Comparison of ENCODE assay signal across 8 cellular contexts in the genomic region with DNA sequence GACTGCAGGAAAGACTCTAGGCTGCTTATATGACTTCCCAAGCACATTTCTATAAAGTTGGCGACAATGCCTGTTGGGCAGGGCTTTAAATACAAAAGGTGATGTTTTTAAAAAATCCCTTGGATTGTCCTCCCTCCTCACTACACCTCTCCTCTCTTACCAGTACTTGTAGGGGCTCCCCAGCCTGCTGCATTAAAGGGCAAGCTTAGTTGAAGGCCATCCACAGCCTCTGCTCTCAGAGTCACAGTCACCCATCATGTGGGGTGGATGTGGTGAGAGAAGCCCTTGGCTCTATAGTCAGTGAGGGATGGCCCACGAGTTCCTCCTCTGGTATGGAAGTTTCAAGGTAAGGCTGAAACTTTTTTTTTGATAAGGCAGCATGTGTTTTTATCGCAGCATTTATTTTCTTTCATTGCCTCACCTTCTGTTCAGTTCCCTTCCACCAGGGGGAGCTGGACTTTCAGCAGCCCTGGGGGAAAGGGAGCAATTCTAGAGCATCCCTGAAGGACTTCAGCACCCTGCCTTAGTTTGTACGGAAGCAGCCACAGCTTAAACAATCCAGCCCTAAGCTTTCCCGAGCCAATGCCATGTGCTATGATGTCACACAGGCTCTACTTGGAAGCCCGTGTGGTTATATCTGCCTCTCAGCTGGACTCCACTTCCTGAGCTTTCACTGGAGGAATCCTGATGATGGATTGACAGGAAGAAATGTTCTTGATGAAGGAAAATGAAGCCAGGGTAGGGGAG.
DNase-seq lines count a peak whose midpoint lies in the region; FAIRE-seq and TF ChIP-seq lines count a peak whose summit lies in the region.

No MANE protein-coding gene starts in this region.

- H4K5ac ChIP-seq in H1 (ENCODE audit: insufficient read length, low read depth, low read length), result peak overlapping the region; percentile 10

- H2BK20ac ChIP-seq in H1 (ENCODE audit: low read length), result no peak overlapping the region

- peak overlapping the region; percentile 68; the same call in 1 of the 2 replicates for H2AFZ ChIP-seq in H1 (ENCODE audit: low read length)

- H3K79me2 ChIP-seq in H1 (ENCODE audit: control insufficient read depth in 1 of 2, insufficient read depth in 2 of 2, low read length in 2 of 2), result no peaks in the 10 kb centered on the region

- H3K4me3 Mint-ChIP-seq in progenitor cell of endocrine pancreas (ENCODE audit: low read depth), result no peak overlapping the region

- no peak overlapping the region for H3K14ac ChIP-seq in H1 (ENCODE audit: insufficient read length)

- no peak overlapping the region for H2BK15ac ChIP-seq in H1 (ENCODE audit: low read length)

- no peak overlapping the region; the same call in 1 of the 2 replicates for H3K18ac ChIP-seq in H1 (ENCODE audit: extremely low read depth, low read length)

- H3K4ac ChIP-seq in H1 (replicated peaks; ENCODE audit: insufficient read length, low read depth, low read length), result no peak overlapping the region

- H2AK5ac ChIP-seq in H1 (ENCODE audit: low read depth, low read length), result no peak overlapping the region

- no peaks in the 10 kb centered on the region for H3K4me1 Mint-ChIP-seq in progenitor cell of endocrine pancreas (ENCODE audit: low read depth)

- peak; percentile 62 for FAIRE-seq in H1 (lab: Jason Lieb, UNC)

- peak; percentile 86 for TF ChIP-seq CTCF in GM20000 (IDR thresholded peaks at IDR 0.05; ENCODE audit: extremely low read depth, missing control alignments)
- peak; percentile 72 to 90 (median 83) for TF ChIP-seq CTCF in H1 (IDR thresholded peaks at IDR 0.05; ENCODE audit: control extremely low read depth in 1 of 3, insufficient read depth in 1 of 3, low read depth in 1 of 3, low read length in 3 of 3)
- peak; percentile 69 for TF ChIP-seq CTCF in progenitor cell of endocrine pancreas (IDR thresholded peaks at IDR 0.05; ENCODE audit: unreplicated experiment)
- TF ChIP-seq CTCF in ovary (IDR thresholded peaks at IDR 0.05), result no peak

- WGBS in H1 (ENCODE audit: extremely low coverage in 1 of 2, insufficient coverage in 1 of 2, insufficient read length in 1 of 2, insufficient replicate concordance in 2 of 2, low coverage in 1 of 2, low lambda C conversion rate in 2 of 2, missing lambda C conversion rate in 1 of 2), 2 experiments, result 58% methylated on average over 6 of the region's 6 CpGs; no CpG with 5 or more reads in 1 of the 2 experiments
- WGBS in ovary, 3 donors, result 52 to 63% (median 57%) methylated on average over 6 of the region's 6 CpGs

- H3K23ac ChIP-seq in H1 (ENCODE audit: insufficient read length), result no peak overlapping the region

- POLR2A ChIA-PET in H1 (lab: Charles Lee; ENCODE audit: partially characterized antibody), result interaction anchor here (1.2 kb wide), 1 partner anchor 108 kb away, joined by 5 read pairs; no protein-coding TSS in a partner anchor

- H3K4me1 ChIP-seq in H1 (replicated peaks in 1 of 4; ENCODE audit: control insufficient read depth in 3 of 4, insufficient read depth in 4 of 4, low read length in 3 of 4), result no peaks in the 10 kb centered on the region
- no peaks in the 10 kb centered on the region for H3K4me1 ChIP-seq in ovary (ENCODE audit: insufficient read depth)

- peak; percentile 75 to 77 for TF ChIP-seq RAD21 in H1 (IDR thresholded peaks at IDR 0.05 in 1 of 2, conservative IDR thresholded peaks at IDR 0.05 in 1 of 2; ENCODE audit: low read depth in 2 of 2, low read length in 2 of 2)

- H2BK120ac ChIP-seq in H1 (replicated peaks; ENCODE audit: low read depth, low read length), result no peak overlapping the region

- H3K9ac ChIP-seq in H1 (replicated peaks in 1 of 4; ENCODE audit: extremely low read depth in 1 of 4, low read depth in 3 of 4, low read length in 3 of 4), result no peak overlapping the region

- no peaks in the 10 kb centered on the region for H4K20me1 ChIP-seq in H1 (replicated peaks in 1 of 2; ENCODE audit: control insufficient read depth in 1 of 2, insufficient read depth in 2 of 2, low read length in 2 of 2)

- TF ChIP-seq EP300 in H1 (IDR thresholded peaks at IDR 0.05; ENCODE audit: borderline replicate concordance in 1 of 2, low read depth in 2 of 2, low read length in 2 of 2) (no peak), ovary (IDR thresholded peaks at IDR 0.05) (no peak)

- H3K27me3 ChIP-seq in H1 (replicated peaks in 1 of 4; ENCODE audit: control insufficient read depth in 3 of 4, extremely low read depth in 1 of 4, insufficient read depth in 3 of 4, low read length in 3 of 4), result no peaks in the 10 kb centered on the region
- H3K27me3 ChIP-seq in ovary, result no peaks in the 10 kb centered on the region

- no peak overlapping the region for H3K56ac ChIP-seq in H1 (replicated peaks; ENCODE audit: insufficient read length, low read depth, low read length)

- peak overlapping the region; percentile 60; the same call in 1 of the 2 replicates for H2BK12ac ChIP-seq in H1 (ENCODE audit: low read depth, low read length)

- CTCF ChIA-PET in H1 (lab: Charles Lee; ENCODE audit: partially characterized antibody), result interaction anchor here (0.6 to 4.3 kb wide), 37 partner anchors 10 to 580 kb away, joined by 3 to 77 read pairs (median 4); no protein-coding TSS in a partner anchor

- H4K8ac ChIP-seq in H1 (ENCODE audit: extremely low read depth, insufficient read depth, low read length), result peak overlapping the region; percentile 53; the same call in 1 of the 2 replicates

- H3K36me3 ChIP-seq in H1 (ENCODE audit: control insufficient read depth in 2 of 4, insufficient read depth in 4 of 4, low read length in 3 of 4), result no peaks in the 10 kb centered on the region
- H3K36me3 ChIP-seq in ovary, result no peaks in the 10 kb centered on the region

- H3K9me3 ChIP-seq in H1 (ENCODE audit: insufficient read depth in 2 of 2, low read depth in 1 of 2, low read length in 1 of 2) (no peaks in the 10 kb centered on the region), ovary (no peaks in the 10 kb centered on the region)

- no peaks in the 10 kb centered on the region; the same call in 1 of the 2 replicates for H3K23me2 ChIP-seq in H1 (ENCODE audit: low read depth, low read length)

- no peaks in the 10 kb centered on the region for H3K27me3 Mint-ChIP-seq in progenitor cell of endocrine pancreas

- intact Hi-C loops in ovary (cut with DNase I), result no loop called here

- no peak overlapping the region for H3K27ac Mint-ChIP-seq in progenitor cell of endocrine pancreas

- DNase-seq in NCI-H2029 (lab: John Stamatoyannopoulos, UW) (peak; percentile 13), NCI-H2029 treated with DMSO at 0.1 percent for 48 hours (lab: John Stamatoyannopoulos, UW) (no peak), GM20000 (ENCODE audit: low spot score) (peak; percentile 38), HT-29 (ENCODE audit: low spot score) (peak; percentile 74), T-helper 9 cell (peak; percentile 21), H1 (ENCODE audit: low read depth in 1 of 2, low spot score in 2 of 2) (peak; percentile 17 to 81), progenitor cell of endocrine pancreas (ENCODE audit: low spot score, unreplicated experiment) (peak; percentile 16), ovary (no peak)

- no peaks in the 10 kb centered on the region for H3K79me1 ChIP-seq in H1 (ENCODE audit: low read depth, low read length)

- H4K91ac ChIP-seq in H1 (replicated peaks; ENCODE audit: insufficient read length, low read length), result peak overlapping the region; percentile 49

- no peak overlapping the region for H3K4me2 ChIP-seq in H1 (ENCODE audit: insufficient read depth in 1 of 2, low read depth in 2 of 2, low read length in 2 of 2)

- no peak overlapping the region; the same call in 1 of the 2 replicates for H2BK5ac ChIP-seq in H1 (ENCODE audit: low read depth, low read length)

- TF ChIP-seq POLR2A in H1 (IDR thresholded peaks at IDR 0.05; ENCODE audit: control extremely low read depth in 1 of 2, low read depth in 2 of 2, low read length in 2 of 2) (no peak), ovary (IDR thresholded peaks at IDR 0.05) (no peak)

- H3K27ac ChIP-seq in H1 (ENCODE audit: low read depth, low read length) (no peak overlapping the region), ovary (no peak overlapping the region)

- H3K4me3 ChIP-seq in H1 (ENCODE audit: extremely low read depth in 1 of 4, insufficient read depth in 2 of 4, low read depth in 3 of 4, low read length in 4 of 4), result no peak overlapping the region
- H3K4me3 ChIP-seq in ovary, result no peak overlapping the region

- H3K9me3 Mint-ChIP-seq in progenitor cell of endocrine pancreas (ENCODE audit: low read depth), result no peaks in the 10 kb centered on the region

- H3K36me3 Mint-ChIP-seq in progenitor cell of endocrine pancreas (ENCODE audit: insufficient read depth), result no peaks in the 10 kb centered on the region

TF ChIP-seq in H1, 55 proteins besides CTCF, POLR2A, EP300 and RAD21:
- TF ChIP-seq RXRA (IDR thresholded peaks at IDR 0.05; ENCODE audit: insufficient read depth, low read depth, low read length) (no peak), BRCA1 (IDR thresholded peaks at IDR 0.05; ENCODE audit: low read depth, low read length) (no peak), CTBP2 (IDR thresholded peaks at IDR 0.05; ENCODE audit: borderline replicate concordance, insufficient read depth, insufficient read length, low read length) (no peak), YY1 (IDR thresholded peaks at IDR 0.05; ENCODE audit: low read depth, low read length) (no peak), EZH2 (IDR thresholded peaks at IDR 0.05; ENCODE audit: low read depth, low read length, severe bottlenecking) (no peak)
- TF ChIP-seq, protein P1, sequence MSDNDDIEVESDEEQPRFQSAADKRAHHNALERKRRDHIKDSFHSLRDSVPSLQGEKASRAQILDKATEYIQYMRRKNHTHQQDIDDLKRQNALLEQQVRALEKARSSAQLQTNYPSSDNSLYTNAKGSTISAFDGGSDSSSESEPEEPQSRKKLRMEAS (IDR thresholded peaks at IDR 0.05), result peak; percentile 53

Comparison
In these comparisons a context has a peak if more than half of its experiments do, and no peak if none do; other contexts are left out.
1. DNase-seq: peak in NCI-H2029 (single experiment), GM20000 (single experiment), HT-29 (single experiment), T-helper 9 cell (single experiment), H1 (2 of 2) and progenitor cell of endocrine pancreas (single experiment); none in NCI-H2029 treated with DMSO at 0.1 percent for 48 hours (single experiment) and ovary (0 of 5).
2. CTCF ChIP-seq: peak in GM20000 (single experiment), H1 (3 of 3) and progenitor cell of endocrine pancreas (single experiment); none in ovary (0 of 3).